ENCODE assay signal across 8 cellular contexts in the genomic region with DNA sequence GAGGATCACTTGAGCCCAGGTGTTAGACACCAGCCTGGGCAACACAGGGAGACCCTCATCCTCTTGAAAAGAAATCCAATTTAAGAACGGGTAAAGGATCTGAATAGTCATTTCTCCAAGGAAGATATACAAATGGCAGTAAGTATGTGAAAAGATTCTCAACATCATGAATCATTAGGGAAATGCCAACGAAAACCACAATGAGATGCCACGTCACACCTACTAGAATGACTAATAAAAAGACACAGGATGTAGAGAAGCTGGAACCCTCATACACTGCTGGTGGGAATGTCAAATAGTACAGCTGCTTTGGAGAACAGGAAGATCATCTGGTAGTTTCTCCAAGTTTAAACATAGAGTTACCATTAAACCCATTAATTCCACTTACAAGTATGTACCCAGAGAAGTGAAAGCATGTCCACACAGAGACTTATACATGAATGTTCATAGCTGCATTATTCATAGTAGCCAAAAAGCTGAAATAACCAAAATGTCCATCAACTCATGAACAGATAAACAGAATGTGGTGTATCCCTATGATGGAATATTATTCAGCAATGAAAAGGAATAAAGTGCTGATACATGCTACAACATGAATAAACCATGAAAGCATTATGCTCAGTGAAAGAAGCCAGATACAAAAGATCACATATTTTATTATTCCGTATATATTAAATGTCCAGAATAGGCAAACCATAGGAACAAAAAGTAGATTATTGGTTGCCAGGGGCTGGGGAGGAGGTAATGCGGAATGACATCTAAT. TPM values are rescaled to one million over a fixed set of nuclear protein-coding genes. Genes with fewer than 3 reads are reported as not detected.
DNase-seq lines count a peak whose midpoint lies in the region; ATAC-seq lines count a peak whose summit lies in the region.

No MANE protein-coding gene starts in this region.

- ATAC-seq in T-cell (replicated peaks in 1 of 4) = peak; percentile 48 to 75 (median 62)
- no peak for ATAC-seq in GM19328 (IDR thresholded peaks at IDR 0.05; ENCODE audit: unreplicated experiment)
- no peak for ATAC-seq in left ventricle myocardium superior
- no peak for ATAC-seq in HG03135 (IDR thresholded peaks at IDR 0.05; ENCODE audit: unreplicated experiment)

- in situ Hi-C loops in ACHN (cut with HindIII; ENCODE audit: low pct_ligation_motif_present, low pct_unique_long_range_greater_than_20kb, low sequenced_read_pairs) = no loop called here

- intact Hi-C loops in left ventricle myocardium superior (cut with micrococcal nuclease) = no loop called here

- peaks cover 8 to 14% (median 11%) of the 10 kb centered on the region in 3 donors for H3K4me1 Mint-ChIP-seq in T-cell

- CTCF ChIA-PET in T-cell (lab: Charles Lee) = no interaction called here

- H3K4me3 Mint-ChIP-seq in T-cell = no peak overlapping the region

- no peaks in the 10 kb centered on the region for H3K36me3 Mint-ChIP-seq in T-cell

- DNase-seq in ACHN (peak; percentile 98), HCEC 1CT (peak; percentile 99), T-cell (peak in 1 of 34 experiments; percentile 8), fibroblast of gingiva (ENCODE audit: low read depth) (peak; percentile 89), activated gamma-delta T cell (lab: John Stamatoyannopoulos, UW) (no peak), left ventricle myocardium superior (no peak)

- H3K27ac Mint-ChIP-seq in T-cell = peak overlapping the region in 1 of 2 donors; percentile 32

- POLR2A ChIA-PET in T-cell (lab: Charles Lee) = no interaction called here

- H3K9me3 Mint-ChIP-seq in T-cell = no peaks in the 10 kb centered on the region

- no peaks in the 10 kb centered on the region for H3K27me3 Mint-ChIP-seq in T-cell

RNA-seq across cellular contexts. Expression of gene ZMIZ2, which starts 13.1 kb away (rescaled TPM):
- total RNA-seq in T-cell (100 to 1,000 TPM; 112 to 172 (median 145) TPM), left ventricle myocardium superior (64.8 TPM)

Comparison
In these comparisons a context has a peak if more than half of its experiments do, and no peak if none do; other contexts are left out.
1. DNase-seq: peak in ACHN (single experiment), HCEC 1CT (single experiment) and fibroblast of gingiva (single experiment); none in activated gamma-delta T cell (single experiment) and left ventricle myocardium superior (single experiment).
2. ATAC-seq: peak in T-cell (4 of 4); none in GM19328 (single experiment), left ventricle myocardium superior (single experiment) and HG03135 (single experiment).